Comparison of ENCODE assay signal across 12 cellular contexts in the genomic region with DNA sequence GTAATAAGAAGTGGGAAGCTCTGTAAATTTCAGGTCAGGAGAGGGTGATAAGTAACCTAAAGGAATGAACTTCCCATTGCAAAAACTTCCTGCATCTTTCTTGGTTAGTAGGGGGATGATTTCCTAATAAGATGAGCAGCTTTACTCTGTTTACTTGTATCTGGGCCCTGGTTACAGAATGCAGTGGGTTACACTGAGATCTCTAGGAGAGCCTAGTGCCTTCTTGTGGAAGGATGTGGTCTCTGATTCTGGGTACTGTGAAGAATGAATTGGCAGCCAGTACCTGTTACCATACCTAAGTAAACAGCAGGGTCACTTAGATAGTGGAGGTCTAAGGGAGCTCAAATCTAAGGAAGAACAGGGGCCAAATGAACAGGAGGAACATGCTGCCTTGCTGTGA.
DNase-seq lines count a peak whose midpoint lies in the region; ATAC-seq and TF ChIP-seq lines count a peak whose summit lies in the region.
"Had no signal": no experiment of that assay in that cellular context is flagged by ENCODE, and none has a peak within 500 bp of the region (broad histone marks: within the 10 kb centered on the region; RNA-seq: fewer than 3 reads in every experiment).

No MANE protein-coding gene starts in this region.

- H3K4me1 Mint-ChIP-seq in activated naive CD4-positive, alpha-beta T cell treated with anti-CD3 and anti-CD28 coated beads, Interleukin-2, amount 50 U/mL, for 24 hours: peaks cover 68% of the 10 kb centered on the region
- H3K4me1 Mint-ChIP-seq in T-cell (peaks cover 67 to 70% (median 70%) of the 10 kb centered on the region in 3 donors), chondrocyte (ENCODE audit: low read depth) (peaks cover 35% of the 10 kb centered on the region)
- peaks cover 69% of the 10 kb centered on the region for H3K4me1 Mint-ChIP-seq in stimulated activated naive CD8-positive, alpha-beta T cell treated with anti-CD3 and anti-CD28 coated beads, Interleukin-15, amount 100 ng/mL, for 72 hours

- TF ChIP-seq CTCF in heart right ventricle (IDR thresholded peaks at IDR 0.05): no peak
- TF ChIP-seq CTCF in chondrocyte (IDR thresholded peaks at IDR 0.05): no peak

- DNase-seq in activated naive CD4-positive, alpha-beta T cell treated with anti-CD3 and anti-CD28 coated beads, Interleukin-2, amount 50 U/mL, for 16 hours: no peak
- DNase-seq in T-cell (peak in 26 of 34 experiments; percentile 11 to 66 (median 35)), heart right ventricle (no peak), chondrocyte (ENCODE audit: low spot score) (no peak)
- peak; percentile 40 to 58 for DNase-seq in stimulated activated naive CD8-positive, alpha-beta T cell treated with anti-CD3 and anti-CD28 coated beads, Interleukin-15, amount 100 ng/mL, for 72 hours
- no peak for DNase-seq in stimulated activated CD4-positive, alpha-beta T cell treated with anti-CD3 and anti-CD28 coated beads, Interleukin-4, amount 100 ng/mL, for 4 hours
- DNase-seq: amniotic stem cell, Karpas-422, trophoblast cell had no signal

- CTCF ChIA-PET in T-cell (lab: Charles Lee): interaction anchor here (0.5 to 1.7 kb wide), 9 partner anchors 9 to 499 kb away, joined by 3 to 9 read pairs (median 3); no protein-coding TSS in a partner anchor

- ATAC-seq in T-cell (replicated peaks in 1 of 4) (peak; percentile 90 to 98 (median 92)), heart right ventricle (peak in 4 of 8 donors; percentile 9 to 48 (median 22)), GM18502 (IDR thresholded peaks at IDR 0.05; ENCODE audit: poor library complexity, unreplicated experiment) (no peak)
- peak; percentile 87 for ATAC-seq in stimulated activated naive CD8-positive, alpha-beta T cell treated with anti-CD3 and anti-CD28 coated beads, Interleukin-15, amount 100 ng/mL, for 72 hours
- ATAC-seq: HCT116 had no signal

- no peaks in the 10 kb centered on the region for H3K27me3 ChIP-seq in heart right ventricle

- H3K36me3 Mint-ChIP-seq in activated naive CD4-positive, alpha-beta T cell treated with anti-CD3 and anti-CD28 coated beads, Interleukin-2, amount 50 U/mL, for 24 hours: peaks cover 3% of the 10 kb centered on the region
- H3K36me3 Mint-ChIP-seq in T-cell: peaks cover 9% of the 10 kb centered on the region
- peaks cover 18% of the 10 kb centered on the region for H3K36me3 Mint-ChIP-seq in chondrocyte (ENCODE audit: low read depth)

- H3K4me1 ChIP-seq in heart right ventricle: peaks cover 0 to 79% (median 54%) of the 10 kb centered on the region in 9 donors

- H3K4me3 Mint-ChIP-seq in activated naive CD4-positive, alpha-beta T cell treated with anti-CD3 and anti-CD28 coated beads, Interleukin-2, amount 50 U/mL, for 24 hours: peak overlapping the region; percentile 49
- H3K4me3 Mint-ChIP-seq in T-cell (peak overlapping the region; percentile 28 to 82 (median 42)), chondrocyte (ENCODE audit: unreplicated experiment) (no peak overlapping the region)
- H3K4me3 Mint-ChIP-seq in stimulated activated naive CD8-positive, alpha-beta T cell treated with anti-CD3 and anti-CD28 coated beads, Interleukin-15, amount 100 ng/mL, for 72 hours: peak overlapping the region; percentile 42 to 55

- POLR2A ChIA-PET in T-cell (lab: Charles Lee): interaction anchor here (0.7 to 1.6 kb wide), 4 partner anchors 335 to 391 kb away, joined by 5 to 13 read pairs (median 10); no protein-coding TSS in a partner anchor

- peak overlapping the region; percentile 46 to 86 (median 76) for H3K27ac ChIP-seq in heart right ventricle

- H3K4me3 ChIP-seq in heart right ventricle: no peak overlapping the region

- no peaks in the 10 kb centered on the region for H3K9me3 ChIP-seq in heart right ventricle

- no peaks in the 10 kb centered on the region for H3K27me3 Mint-ChIP-seq in activated naive CD4-positive, alpha-beta T cell treated with anti-CD3 and anti-CD28 coated beads, Interleukin-2, amount 50 U/mL, for 24 hours
- H3K27me3 Mint-ChIP-seq in T-cell (no peaks in the 10 kb centered on the region), chondrocyte (ENCODE audit: low read depth) (no peaks in the 10 kb centered on the region)
- H3K27me3 Mint-ChIP-seq in stimulated activated naive CD8-positive, alpha-beta T cell treated with anti-CD3 and anti-CD28 coated beads, Interleukin-15, amount 100 ng/mL, for 72 hours: no peaks in the 10 kb centered on the region

- H3K36me3 ChIP-seq in heart right ventricle: peaks cover 0 to 12% (median 0%) of the 10 kb centered on the region in 9 donors

- intact Hi-C loops in heart right ventricle (cut with DNase I): loop anchor here in 4 of 10 donors (5.0 to 10.0 kb wide), 4 partner anchors 68 to 212 kb away; no protein-coding TSS in a partner anchor

- no peaks in the 10 kb centered on the region for H3K9me3 Mint-ChIP-seq in activated naive CD4-positive, alpha-beta T cell treated with anti-CD3 and anti-CD28 coated beads, Interleukin-2, amount 50 U/mL, for 24 hours
- H3K9me3 Mint-ChIP-seq in T-cell: peaks cover 0 to 3% (median 0%) of the 10 kb centered on the region in 3 donors
- peaks cover 0 to 5% of the 10 kb centered on the region in 2 donors for H3K9me3 Mint-ChIP-seq in stimulated activated naive CD8-positive, alpha-beta T cell treated with anti-CD3 and anti-CD28 coated beads, Interleukin-15, amount 100 ng/mL, for 72 hours
- H3K9me3 Mint-ChIP-seq in chondrocyte (ENCODE audit: low read depth): no peaks in the 10 kb centered on the region

- peak overlapping the region; percentile 71 for H3K27ac Mint-ChIP-seq in activated naive CD4-positive, alpha-beta T cell treated with anti-CD3 and anti-CD28 coated beads, Interleukin-2, amount 50 U/mL, for 24 hours
- H3K27ac Mint-ChIP-seq in T-cell (peak overlapping the region; percentile 88 to 99), chondrocyte (ENCODE audit: unreplicated experiment) (no peak overlapping the region)
- peak overlapping the region; percentile 48 to 88 for H3K27ac Mint-ChIP-seq in stimulated activated naive CD8-positive, alpha-beta T cell treated with anti-CD3 and anti-CD28 coated beads, Interleukin-15, amount 100 ng/mL, for 72 hours

Comparison
In these comparisons a context has a peak if more than half of its experiments do, and no peak if none do; other contexts are left out.
1. DNase-seq: peak in T-cell (26 of 34) and stimulated activated naive CD8-positive, alpha-beta T cell treated with anti-CD3 and anti-CD28 coated beads, Interleukin-15, amount 100 ng/mL, for 72 hours (2 of 2); none in activated naive CD4-positive, alpha-beta T cell treated with anti-CD3 and anti-CD28 coated beads, Interleukin-2, amount 50 U/mL, for 16 hours (single experiment), heart right ventricle (0 of 2), stimulated activated CD4-positive, alpha-beta T cell treated with anti-CD3 and anti-CD28 coated beads, Interleukin-4, amount 100 ng/mL, for 4 hours (0 of 2) and chondrocyte (single experiment).